Comparison of ENCODE assay signal across 1 cellular context in the genomic region with DNA sequence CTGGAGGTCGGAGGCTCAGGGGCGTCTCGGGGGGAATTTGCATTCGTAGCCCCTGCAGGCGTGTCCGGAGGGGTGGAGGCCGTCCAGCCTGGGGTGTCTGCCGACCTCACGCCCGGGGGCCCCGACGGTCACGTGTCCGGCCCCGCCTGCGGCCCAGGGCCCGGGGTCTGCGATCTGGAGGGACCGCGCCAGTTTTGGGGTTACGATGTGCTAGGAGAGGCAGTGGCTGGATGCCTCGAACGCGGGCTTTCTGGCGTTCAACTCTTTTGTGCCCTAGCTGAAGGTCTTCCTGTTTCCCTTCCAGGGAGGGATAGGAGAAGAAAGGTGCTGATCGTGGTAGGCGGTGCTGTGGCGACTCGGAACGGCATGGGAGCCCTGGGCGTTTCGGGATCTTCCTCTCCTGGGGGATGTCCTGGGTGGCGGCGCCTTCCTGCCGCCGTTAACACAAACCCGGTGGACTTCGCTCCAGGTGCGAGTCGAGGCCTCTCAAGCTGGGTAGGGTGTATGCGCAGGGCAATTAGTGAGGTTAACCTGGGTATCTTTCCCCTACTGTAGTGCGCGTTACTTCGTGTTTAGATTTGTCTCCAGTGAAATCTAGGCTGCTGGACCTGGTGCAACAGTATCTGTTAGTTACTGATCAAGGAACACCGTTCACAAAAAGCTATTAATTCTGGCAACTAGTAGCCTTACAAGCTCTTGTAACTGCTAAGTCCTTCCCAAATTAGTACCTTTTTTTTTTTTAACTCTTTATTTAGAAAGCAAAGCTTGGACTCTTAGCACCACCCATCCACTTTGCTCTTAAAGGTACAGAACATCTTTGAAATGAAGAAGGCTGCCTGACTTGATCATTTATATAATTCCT.
TF ChIP-seq lines count a peak whose summit lies in the region.

No MANE protein-coding gene starts in this region.

TF ChIP-seq in HepG2, 621 proteins besides CTCF, POLR2A, EP300 and RAD21 (continued from another document and continues in another):
- TF ChIP-seq CEBPZ (IDR thresholded peaks at IDR 0.05; ENCODE audit: low read length), result no peak
- TF ChIP-seq ZNF644 (CRISPR knock-in tag; IDR thresholded peaks at IDR 0.05; ENCODE audit: low read depth), result no peak
- TF ChIP-seq ZNF652 (CRISPR knock-in tag; IDR thresholded peaks at IDR 0.05; ENCODE audit: borderline replicate concordance, low read depth), result no peak; the same call in 1 of the 2 replicates
- no peak for TF ChIP-seq ZNF562 (CRISPR knock-in tag; IDR thresholded peaks at IDR 0.05; ENCODE audit: borderline replicate concordance)
- no peak; the same call in 1 of the 2 replicates for TF ChIP-seq DR1 (CRISPR knock-in tag; IDR thresholded peaks at IDR 0.05)
- TF ChIP-seq FLYWCH1 (CRISPR knock-in tag; IDR thresholded peaks at IDR 0.05), result no peak
- no peak for TF ChIP-seq MTA3 (CRISPR knock-in tag; IDR thresholded peaks at IDR 0.05)
- peak; percentile 89 for TF ChIP-seq UBTF (CRISPR knock-in tag; IDR thresholded peaks at IDR 0.05)
- no peak for TF ChIP-seq PCBP1 (IDR thresholded peaks at IDR 0.05; ENCODE audit: borderline replicate concordance, low read depth, low read length)
- no peak for TF ChIP-seq SOX6 (IDR thresholded peaks at IDR 0.05)
- TF ChIP-seq SOX6 (CRISPR knock-in tag; IDR thresholded peaks at IDR 0.05), result peak; percentile 59
- TF ChIP-seq ZNF550 (CRISPR knock-in tag; IDR thresholded peaks at IDR 0.05; ENCODE audit: borderline replicate concordance), result peak; percentile 31; the same call in 1 of the 2 replicates
- TF ChIP-seq ZBTB42 (CRISPR knock-in tag; IDR thresholded peaks at IDR 0.05), result no peak
- TF ChIP-seq ZNF567 (CRISPR knock-in tag; IDR thresholded peaks at IDR 0.05; ENCODE audit: borderline replicate concordance), result peak; percentile 57; the same call in 1 of the 2 replicates
- TF ChIP-seq, protein P1, sequence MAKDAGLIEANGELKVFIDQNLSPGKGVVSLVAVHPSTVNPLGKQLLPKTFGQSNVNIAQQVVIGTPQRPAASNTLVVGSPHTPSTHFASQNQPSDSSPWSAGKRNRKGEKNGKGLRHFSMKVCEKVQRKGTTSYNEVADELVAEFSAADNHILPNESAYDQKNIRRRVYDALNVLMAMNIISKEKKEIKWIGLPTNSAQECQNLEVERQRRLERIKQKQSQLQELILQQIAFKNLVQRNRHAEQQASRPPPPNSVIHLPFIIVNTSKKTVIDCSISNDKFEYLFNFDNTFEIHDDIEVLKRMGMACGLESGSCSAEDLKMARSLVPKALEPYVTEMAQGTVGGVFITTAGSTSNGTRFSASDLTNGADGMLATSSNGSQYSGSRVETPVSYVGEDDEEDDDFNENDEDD (CRISPR knock-in tag; IDR thresholded peaks at IDR 0.05; ENCODE audit: borderline replicate concordance), result peak; percentile 76; the same call in 1 of the 2 replicates
- TF ChIP-seq, protein P2, sequence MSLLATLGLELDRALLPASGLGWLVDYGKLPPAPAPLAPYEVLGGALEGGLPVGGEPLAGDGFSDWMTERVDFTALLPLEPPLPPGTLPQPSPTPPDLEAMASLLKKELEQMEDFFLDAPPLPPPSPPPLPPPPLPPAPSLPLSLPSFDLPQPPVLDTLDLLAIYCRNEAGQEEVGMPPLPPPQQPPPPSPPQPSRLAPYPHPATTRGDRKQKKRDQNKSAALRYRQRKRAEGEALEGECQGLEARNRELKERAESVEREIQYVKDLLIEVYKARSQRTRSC (CRISPR knock-in tag; IDR thresholded peaks at IDR 0.05; ENCODE audit: low read depth), result no peak
- TF ChIP-seq ZFP41 (CRISPR knock-in tag; IDR thresholded peaks at IDR 0.05; ENCODE audit: borderline replicate concordance), result no peak
- TF ChIP-seq ATM (IDR thresholded peaks at IDR 0.05; ENCODE audit: borderline replicate concordance), result no peak
- TF ChIP-seq NR2F6 (IDR thresholded peaks at IDR 0.05), result peak; percentile 48; the same call in 1 of the 2 replicates
- TF ChIP-seq NR2F6 (CRISPR knock-in tag; IDR thresholded peaks at IDR 0.05), result peak; percentile 74
- peak; percentile 53; the same call in 1 of the 2 replicates for TF ChIP-seq ZNF343 (CRISPR knock-in tag; IDR thresholded peaks at IDR 0.05)
- no peak for TF ChIP-seq PHB2 (IDR thresholded peaks at IDR 0.05; ENCODE audit: partially characterized antibody)
- TF ChIP-seq YEATS2 (CRISPR knock-in tag; IDR thresholded peaks at IDR 0.05; ENCODE audit: borderline replicate concordance), result no peak
- peak; percentile 46; the same call in 1 of the 2 replicates for TF ChIP-seq SAP130 (CRISPR knock-in tag; IDR thresholded peaks at IDR 0.05; ENCODE audit: low read depth)
- TF ChIP-seq, protein P3, sequence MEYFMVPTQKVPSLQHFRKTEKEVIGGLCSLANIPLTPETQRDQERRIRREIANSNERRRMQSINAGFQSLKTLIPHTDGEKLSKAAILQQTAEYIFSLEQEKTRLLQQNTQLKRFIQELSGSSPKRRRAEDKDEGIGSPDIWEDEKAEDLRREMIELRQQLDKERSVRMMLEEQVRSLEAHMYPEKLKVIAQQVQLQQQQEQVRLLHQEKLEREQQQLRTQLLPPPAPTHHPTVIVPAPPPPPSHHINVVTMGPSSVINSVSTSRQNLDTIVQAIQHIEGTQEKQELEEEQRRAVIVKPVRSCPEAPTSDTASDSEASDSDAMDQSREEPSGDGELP (IDR thresholded peaks at IDR 0.05; ENCODE audit: borderline replicate concordance, low read depth), result peak; percentile 36; the same call in 1 of the 2 replicates
- no peak for TF ChIP-seq CBX2 (IDR thresholded peaks at IDR 0.05; ENCODE audit: low read depth, low read length)
- no peak for TF ChIP-seq CBX2 (CRISPR knock-in tag; IDR thresholded peaks at IDR 0.05; ENCODE audit: low read depth)
- peak; percentile 73; the same call in 1 of the 2 replicates for TF ChIP-seq ZNF580 (CRISPR knock-in tag; IDR thresholded peaks at IDR 0.05; ENCODE audit: borderline replicate concordance, low read depth)
- TF ChIP-seq SYNCRIP (IDR thresholded peaks at IDR 0.05; ENCODE audit: insufficient read depth, low read depth, low read length), result no peak
- TF ChIP-seq NFE2L1 (CRISPR knock-in tag; IDR thresholded peaks at IDR 0.05; ENCODE audit: borderline replicate concordance), result peak; percentile 87; the same call in 1 of the 2 replicates
- peak; percentile 75 for TF ChIP-seq HDAC2 (CRISPR knock-in tag; IDR thresholded peaks at IDR 0.05)
- TF ChIP-seq TCF7 (IDR thresholded peaks at IDR 0.05; ENCODE audit: low read depth), result peak; percentile 38; the same call in 1 of the 2 replicates
- TF ChIP-seq, protein P4, sequence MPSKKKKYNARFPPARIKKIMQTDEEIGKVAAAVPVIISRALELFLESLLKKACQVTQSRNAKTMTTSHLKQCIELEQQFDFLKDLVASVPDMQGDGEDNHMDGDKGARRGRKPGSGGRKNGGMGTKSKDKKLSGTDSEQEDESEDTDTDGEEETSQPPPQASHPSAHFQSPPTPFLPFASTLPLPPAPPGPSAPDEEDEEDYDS (CRISPR knock-in tag; IDR thresholded peaks at IDR 0.05), result peak; percentile 20; the same call in 1 of the 2 replicates
- TF ChIP-seq ZNF205 (CRISPR knock-in tag; IDR thresholded peaks at IDR 0.05), result no peak
- TF ChIP-seq POLR2AphosphoS5 (IDR thresholded peaks at IDR 0.05; ENCODE audit: low read depth, low read length), result 0 out of 2 replicates have a peak, but pooled peaks have one; percentile 30
- TF ChIP-seq ZBTB26 (CRISPR knock-in tag; IDR thresholded peaks at IDR 0.05; ENCODE audit: borderline replicate concordance), result 0 out of 2 replicates have a peak, but pooled peaks have one; percentile 17
- no peak for TF ChIP-seq MAFF (IDR thresholded peaks at IDR 0.05; ENCODE audit: low read depth, low read length)
- TF ChIP-seq ZNF451 (CRISPR knock-in tag; IDR thresholded peaks at IDR 0.05), result 0 out of 2 replicates have a peak, but pooled peaks have one; percentile 10
- no peak for TF ChIP-seq CEBPB (IDR thresholded peaks at IDR 0.05; ENCODE audit: borderline replicate concordance, low read depth, low read length)
- TF ChIP-seq THYN1 (CRISPR knock-in tag; IDR thresholded peaks at IDR 0.05; ENCODE audit: borderline replicate concordance, low read depth), result 0 out of 2 replicates have a peak, but pooled peaks have one; percentile 51
- TF ChIP-seq ZBTB37 (CRISPR knock-in tag; IDR thresholded peaks at IDR 0.05), result no peak
- TF ChIP-seq, protein P5, sequence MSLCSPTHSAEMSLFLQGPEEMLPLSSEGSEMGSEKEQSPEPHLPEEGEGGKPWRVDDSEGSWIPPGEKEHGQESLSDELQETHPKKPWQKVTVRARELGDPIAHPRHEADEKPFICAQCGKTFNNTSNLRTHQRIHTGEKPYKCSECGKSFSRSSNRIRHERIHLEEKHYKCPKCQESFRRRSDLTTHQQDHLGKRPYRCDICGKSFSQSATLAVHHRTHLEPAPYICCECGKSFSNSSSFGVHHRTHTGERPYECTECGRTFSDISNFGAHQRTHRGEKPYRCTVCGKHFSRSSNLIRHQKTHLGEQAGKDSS (CRISPR knock-in tag; IDR thresholded peaks at IDR 0.05; ENCODE audit: borderline replicate concordance, low read depth), result 0 out of 2 replicates have a peak, but pooled peaks have one; percentile 50
- no peak for TF ChIP-seq ZBTB46 (CRISPR knock-in tag; IDR thresholded peaks at IDR 0.05; ENCODE audit: borderline replicate concordance)
